ENCODE assay signal across 8 cellular contexts in genomic region chr19:48469056-48469881, GRCh38. TPM values are rescaled to one million over a fixed set of nuclear protein-coding genes. Genes with fewer than 3 reads are reported as not detected.
DNase-seq lines count a peak whose midpoint lies in the region; ATAC-seq, FAIRE-seq and TF ChIP-seq lines count a peak whose summit lies in the region.

Gene CYTH2, plus strand, starts transcription at chr19:48469369. Its CDS starts 139 bp downstream, at chr19:48469508.

- ATAC-seq in HG02759 (IDR thresholded peaks at IDR 0.05; ENCODE audit: unreplicated experiment) (peak; percentile 91), pancreas (peak; percentile 89 to 95 (median 92))
- peak; percentile 95 for ATAC-seq in activated naive CD8-positive, alpha-beta T cell treated with anti-CD3 and anti-CD28 coated beads, Interleukin-2, amount 10 ng/mL, durations not matched to agents 7 days and 5 days (ENCODE audit: low read depth)

- H2AFZ ChIP-seq in SU-DHL-6 (ENCODE audit: low read depth, low read length, severe bottlenecking) = peak within 1 kb of the TSS; percentile 58

- H3K9me2 ChIP-seq in SU-DHL-6 (replicated peaks; ENCODE audit: insufficient read depth, low read length) = no peaks in the 10 kb centered on the region

- H3K4me1 ChIP-seq in pancreas = peaks cover 0 to 6% (median 6%) of the 10 kb centered on the region in 3 donors
- H3K4me1 ChIP-seq in tibial artery = peaks cover 0 to 37% (median 19%) of the 10 kb centered on the region in 4 donors

- peak within 1 kb of the TSS; percentile 63 for H3K4me2 ChIP-seq in SU-DHL-6 (ENCODE audit: low read depth, low read length, poor library complexity, severe bottlenecking)

- H3K9me3 ChIP-seq in SU-DHL-6 (ENCODE audit: insufficient read depth, low read length) (no peaks in the 10 kb centered on the region), pancreas (no peaks in the 10 kb centered on the region), tibial artery (no peaks in the 10 kb centered on the region)

- H3K4me1 Mint-ChIP-seq in activated naive CD8-positive, alpha-beta T cell treated with anti-CD3 and anti-CD28 coated beads, Interleukin-2, amount 10 ng/mL, durations not matched to agents 7 days and 5 days = peaks cover 19% of the 10 kb centered on the region

- no peaks in the 10 kb centered on the region for H3K27me3 Mint-ChIP-seq in activated naive CD8-positive, alpha-beta T cell treated with anti-CD3 and anti-CD28 coated beads, Interleukin-2, amount 10 ng/mL, durations not matched to agents 7 days and 5 days

- H3K27ac ChIP-seq in SU-DHL-6 (ENCODE audit: low read depth, low read length) (peak within 1 kb of the TSS; percentile 71), pancreas (peak within 1 kb of the TSS; percentile 89 to 96 (median 92)), tibial artery (peak within 1 kb of the TSS; percentile 88 to 98)

- FAIRE-seq in pancreas (lab: Jason Lieb, UNC) = no peak

- WGBS in pancreas, 2 donors = 0% methylated on average over 70 to 85 of the region's 87 CpGs

- H3K36me3 ChIP-seq in SU-DHL-6 (ENCODE audit: low read length) (no peaks in the 10 kb centered on the region), pancreas (peaks cover 3 to 32% (median 21%) of the 10 kb centered on the region in 3 donors), tibial artery (peaks cover 37 to 43% (median 42%) of the 10 kb centered on the region in 3 donors)

- H3K27me3 ChIP-seq in SU-DHL-6 (ENCODE audit: low read length) (no peaks in the 10 kb centered on the region), pancreas (no peaks in the 10 kb centered on the region), tibial artery (no peaks in the 10 kb centered on the region)

- H4K20me1 ChIP-seq in SU-DHL-6 (ENCODE audit: low read depth, low read length) = no peaks in the 10 kb centered on the region

- H3K36me3 Mint-ChIP-seq in activated naive CD8-positive, alpha-beta T cell treated with anti-CD3 and anti-CD28 coated beads, Interleukin-2, amount 10 ng/mL, durations not matched to agents 7 days and 5 days = peaks cover 12% of the 10 kb centered on the region

- DNase-seq in GM12864 (ENCODE audit: low read depth) (peak; percentile 99), NCI-H128 (lab: John Stamatoyannopoulos, UW; ENCODE audit: unreplicated experiment) (peak; percentile 100), head of caudate nucleus (peak; percentile 94 to 100 (median 100)), pancreas (peak; percentile 95 to 100 (median 100)), tibial artery (peak; percentile 100)
- peak; percentile 94 for DNase-seq in activated naive CD8-positive, alpha-beta T cell treated with anti-CD3 and anti-CD28 coated beads, Interleukin-2, amount 10 ng/mL, durations not matched to agents 7 days and 5 days

- H3K4me3 ChIP-seq in GM12864 (ENCODE audit: low read depth, low read length) = peak within 1 kb of the TSS; percentile 91
- H3K4me3 ChIP-seq in SU-DHL-6 (ENCODE audit: insufficient read depth, low read length, poor library complexity, severe bottlenecking) = peak within 1 kb of the TSS; percentile 79
- H3K4me3 ChIP-seq in pancreas = peak within 1 kb of the TSS; percentile 81 to 98 (median 86)
- H3K4me3 ChIP-seq in tibial artery = peak within 1 kb of the TSS; percentile 67 to 90

- no peaks in the 10 kb centered on the region for H3K9me3 Mint-ChIP-seq in activated naive CD8-positive, alpha-beta T cell treated with anti-CD3 and anti-CD28 coated beads, Interleukin-2, amount 10 ng/mL, durations not matched to agents 7 days and 5 days

- H3K27ac Mint-ChIP-seq in activated naive CD8-positive, alpha-beta T cell treated with anti-CD3 and anti-CD28 coated beads, Interleukin-2, amount 10 ng/mL, durations not matched to agents 7 days and 5 days = peak within 1 kb of the TSS; percentile 85

- 0 out of 2 replicates have a peak, but pooled peaks cover 3% of the 10 kb centered on the region for H3K79me2 ChIP-seq in SU-DHL-6 (ENCODE audit: insufficient read depth, low read length)

- H3K4me3 Mint-ChIP-seq in activated naive CD8-positive, alpha-beta T cell treated with anti-CD3 and anti-CD28 coated beads, Interleukin-2, amount 10 ng/mL, durations not matched to agents 7 days and 5 days = peak within 1 kb of the TSS; percentile 84

- no peak for TF ChIP-seq CTCF in GM12864 (IDR thresholded peaks at IDR 0.05; ENCODE audit: low read depth, low read length, missing control alignments)
- TF ChIP-seq CTCF in SU-DHL-6 (IDR thresholded peaks at IDR 0.05; ENCODE audit: insufficient read depth, low read length, poor library complexity, severe bottlenecking) = no peak
- TF ChIP-seq CTCF in pancreas (IDR thresholded peaks at IDR 0.05) = no peak
- no peak for TF ChIP-seq CTCF in tibial artery (IDR thresholded peaks at IDR 0.05)

- H3F3A ChIP-seq in SU-DHL-6 (ENCODE audit: insufficient read depth) = peaks cover 7% of the 10 kb centered on the region; the same call in 1 of the 2 replicates

- POLR2A ChIA-PET in activated naive CD8-positive, alpha-beta T cell treated with anti-CD3 and anti-CD28 coated beads, Interleukin-2, amount 10 ng/mL, durations not matched to agents 7 days and 5 days (lab: Charles Lee) = interaction anchor here (1.1 to 2.0 kb wide), 4 partner anchors 9 to 23 kb away, joined by 3 to 20 read pairs (median 4); no protein-coding TSS in a partner anchor

- peak within 1 kb of the TSS; percentile 92 for H3K9ac ChIP-seq in SU-DHL-6 (ENCODE audit: low read length)

- intact Hi-C loops in head of caudate nucleus (cut with DNase I) = no loop called here
- intact Hi-C loops in pancreas (cut with DNase I) = no loop called here
- intact Hi-C loops in tibial artery (cut with DNase I; ENCODE audit: low total_unique reads) = no loop called here

RNA-seq across cellular contexts. Expression of gene CYTH2, which starts in this region (rescaled TPM):
- total RNA-seq in activated naive CD8-positive, alpha-beta T cell treated with anti-CD3 and anti-CD28 coated beads, Interleukin-2, amount 10 ng/mL, durations not matched to agents 7 days and 5 days = 10 to 100 TPM; 57.6 to 59.1 TPM
- 10 to 100 TPM; 25.4 to 39.2 (median 29.1) TPM for total RNA-seq in pancreas
- 10 to 100 TPM; 51.7 to 54.2 TPM for polyA plus RNA-seq in pancreas

Comparison
In these comparisons a context has a peak if more than half of its experiments do, and no peak if none do; other contexts are left out.
1. Peak in every context shown above with its lines: DNase-seq, ATAC-seq, H3K4me3 ChIP-seq and H3K27ac ChIP-seq.